ENCODE assay signal across 22 cellular contexts in the genomic region with DNA sequence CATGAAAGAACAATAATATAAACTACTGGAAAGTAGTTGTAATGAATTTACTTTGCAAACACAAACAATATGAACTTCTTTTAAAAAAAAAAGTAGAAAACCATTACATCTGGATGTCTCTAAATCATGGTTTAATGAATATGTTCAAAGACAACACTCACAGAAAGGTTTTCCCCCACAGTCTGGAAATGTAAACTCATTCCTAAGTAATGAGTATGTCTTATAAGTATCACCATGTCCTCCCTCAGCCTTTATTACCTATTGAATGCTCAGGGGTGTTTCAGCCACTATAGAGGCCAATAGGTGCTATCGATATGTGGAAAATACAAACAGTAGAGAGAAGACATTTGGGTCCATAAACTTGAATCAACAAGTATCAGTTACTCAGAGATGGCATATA.
DNase-seq lines count a peak whose midpoint lies in the region; ATAC-seq and TF ChIP-seq lines count a peak whose summit lies in the region.
"Had no signal": no experiment of that assay in that cellular context is flagged by ENCODE, and none has a peak within 500 bp of the region (broad histone marks: within the 10 kb centered on the region; RNA-seq: fewer than 3 reads in every experiment).

No MANE protein-coding gene starts in this region.

- H3K36me3 ChIP-seq in RWPE2 (ENCODE audit: low read depth) (no peaks in the 10 kb centered on the region), smooth muscle cell (ENCODE audit: low read depth) (peaks cover 31% of the 10 kb centered on the region), colonic mucosa (no peaks in the 10 kb centered on the region), gastrocnemius medialis (peaks cover 0 to 11% of the 10 kb centered on the region in 2 donors)
- H3K36me3 ChIP-seq: right lobe of liver had no signal

- H3K27ac ChIP-seq in RWPE2 (ENCODE audit: poor library complexity, severe bottlenecking) (peak overlapping the region; percentile 5), smooth muscle cell (ENCODE audit: low read depth) (peak overlapping the region; percentile 94), colonic mucosa (no peak overlapping the region), gastrocnemius medialis (peak overlapping the region in 1 of 4 donors; percentile 12), coronary artery (no peak overlapping the region)
- H3K27ac ChIP-seq: left ventricle myocardium inferior, right lobe of liver, SJCRH30, tibial artery had no signal

- no peak for TF ChIP-seq CTCF in RWPE2 (IDR thresholded peaks at IDR 0.05; ENCODE audit: poor library complexity, severe bottlenecking)
- no peak for TF ChIP-seq CTCF in foreskin fibroblast (IDR thresholded peaks at IDR 0.05; ENCODE audit: low read depth, low read length)
- TF ChIP-seq CTCF in smooth muscle cell (IDR thresholded peaks at IDR 0.05; ENCODE audit: borderline replicate concordance, insufficient read depth, poor library complexity, severe bottlenecking): no peak
- no peak for TF ChIP-seq CTCF in colonic mucosa (IDR thresholded peaks at IDR 0.05)
- no peak for TF ChIP-seq CTCF in gastrocnemius medialis (IDR thresholded peaks at IDR 0.05 in 4 of 5, conservative IDR thresholded peaks at IDR 0.05 in 1 of 5)
- no peak for TF ChIP-seq CTCF in coronary artery (IDR thresholded peaks at IDR 0.05)

- H3K4me2 ChIP-seq in smooth muscle cell: peak overlapping the region; percentile 36

- H3K4me3 ChIP-seq in RWPE2 (ENCODE audit: severe bottlenecking) (no peak overlapping the region), foreskin fibroblast (ENCODE audit: low read depth in 1 of 2, low read length in 2 of 2) (no peak overlapping the region), smooth muscle cell (no peak overlapping the region), colonic mucosa (no peak overlapping the region), gastrocnemius medialis (no peak overlapping the region), coronary artery (no peak overlapping the region)
- H3K4me3 ChIP-seq: left ventricle myocardium inferior, right lobe of liver, SJCRH30, tibial artery had no signal

- H2AFZ ChIP-seq in smooth muscle cell (ENCODE audit: low read depth): no peak overlapping the region

- peak overlapping the region; percentile 77 for H3K9ac ChIP-seq in smooth muscle cell (ENCODE audit: low read depth)
- no peak overlapping the region for H3K9ac ChIP-seq in colonic mucosa (ENCODE audit: low read depth in 2 of 2, low read length in 2 of 2)

- peaks cover 64% of the 10 kb centered on the region for H3K79me2 ChIP-seq in smooth muscle cell (ENCODE audit: low read depth)

- DNase-seq in ELR (ENCODE audit: low read depth) (peak; percentile 54), RWPE2 (ENCODE audit: low spot score) (no peak), foreskin fibroblast (peak; percentile 41 to 60), smooth muscle cell (lab: John Stamatoyannopoulos, UW; ENCODE audit: unreplicated experiment) (no peak), colonic mucosa (no peak), gastrocnemius medialis (no peak), coronary artery (ENCODE audit: low spot score) (no peak)
- DNase-seq: activated CD8-positive, alpha-beta T cell treated with anti-CD3 and anti-CD28 coated beads for 36 hours; activated effector memory CD4-positive, alpha-beta T cell treated with anti-CD3 and anti-CD28 coated beads, Interleukin-2, amount 50 U/mL, for 16 hours; activated naive CD8-positive, alpha-beta T cell treated with anti-CD3 and anti-CD28 coated beads for 36 hours; C1 segment of cervical spinal cord; glutamatergic neuron; left ventricle myocardium inferior; NCI-H1092; NCI-H1694 treated with DMSO at 0.1 percent for 48 hours; NCI-H510A; right lobe of liver; SJCRH30; stimulated activated CD4-positive, alpha-beta T cell treated with anti-CD3 and anti-CD28 coated beads, Interleukin-12 subunit alpha, Interleukin-12 subunit beta, amount 100 ng/mL, for 4 hours; stimulated activated CD4-positive, alpha-beta T cell treated with anti-CD3 and anti-CD28 coated beads, Interleukin-2, amount 100 ng/mL, for 48 hours; SW 1271; tibial artery had no signal

- H3K9me3 ChIP-seq in RWPE2 (ENCODE audit: severe bottlenecking) (no peaks in the 10 kb centered on the region), smooth muscle cell (replicated peaks; ENCODE audit: low read depth) (no peaks in the 10 kb centered on the region), colonic mucosa (no peaks in the 10 kb centered on the region), gastrocnemius medialis (no peaks in the 10 kb centered on the region)
- H3K9me3 ChIP-seq: left ventricle myocardium inferior, right lobe of liver, SJCRH30, tibial artery had no signal

- no peak for TF ChIP-seq POLR2A in gastrocnemius medialis (IDR thresholded peaks at IDR 0.05)

- no peaks in the 10 kb centered on the region for H3K27me3 ChIP-seq in RWPE2 (ENCODE audit: insufficient read depth, poor library complexity, severe bottlenecking)
- no peaks in the 10 kb centered on the region for H3K27me3 ChIP-seq in smooth muscle cell (ENCODE audit: low read depth)
- no peaks in the 10 kb centered on the region for H3K27me3 ChIP-seq in colonic mucosa
- H3K27me3 ChIP-seq in gastrocnemius medialis: no peaks in the 10 kb centered on the region
- H3K27me3 ChIP-seq: right lobe of liver, SJCRH30, tibial artery had no signal

- WGBS in smooth muscle cell (ENCODE audit: low lambda C conversion rate): 92% methylated on average over 1 of the region's 1 CpG

- H3K4me1 ChIP-seq in RWPE2 (ENCODE audit: insufficient read depth, poor library complexity, severe bottlenecking): peaks cover 7% of the 10 kb centered on the region
- peaks cover 7% of the 10 kb centered on the region for H3K4me1 ChIP-seq in smooth muscle cell (ENCODE audit: low read depth)
- no peaks in the 10 kb centered on the region for H3K4me1 ChIP-seq in colonic mucosa
- peaks cover 0 to 7% of the 10 kb centered on the region in 2 donors for H3K4me1 ChIP-seq in gastrocnemius medialis
- H3K4me1 ChIP-seq: right lobe of liver, SJCRH30 had no signal

- peaks cover 23% of the 10 kb centered on the region for H3F3A ChIP-seq in smooth muscle cell (ENCODE audit: low read depth)

- H4K20me1 ChIP-seq in smooth muscle cell (ENCODE audit: low read depth): no peaks in the 10 kb centered on the region

- intact Hi-C loops in colonic mucosa (cut with DNase I) (no loop called here), gastrocnemius medialis (cut with DNase I; ENCODE audit: low total_unique reads) (no loop called here)

- peak; percentile 78; the same call in 2 of the 3 replicates for ATAC-seq in RWPE2 (ENCODE audit: low read depth)
- ATAC-seq in gastrocnemius medialis: no peak
- ATAC-seq: activated CD8-positive, alpha-beta T cell treated with anti-CD3 and anti-CD28 coated beads for 36 hours; right lobe of liver had no signal

- in situ Hi-C loops in gastrocnemius medialis (cut with MboI; ENCODE audit: low sequenced_read_pairs in 4 of 4): loop anchor here in 3 of 4 donors (25.0 kb wide), 2 partner anchors 496 to 804 kb away; no protein-coding TSS in a partner anchor

Comparison
In these comparisons a context has a peak if more than half of its experiments do, and no peak if none do; other contexts are left out.
1. DNase-seq: peak in ELR (single experiment) and foreskin fibroblast (2 of 2); none in RWPE2 (single experiment), smooth muscle cell (single experiment), colonic mucosa (single experiment), gastrocnemius medialis (0 of 2) and coronary artery (single experiment).
2. H3K27ac ChIP-seq: peak in RWPE2 (single experiment) and smooth muscle cell (single experiment); none in colonic mucosa (single experiment) and coronary artery (0 of 2).